ENCODE assay signal across 1 cellular context in genomic region chr17:51122473-51123115, GRCh38.
TF ChIP-seq lines count a peak whose summit lies in the region.

No MANE protein-coding gene starts in this region.

TF ChIP-seq in GM12878, 131 proteins besides CTCF, POLR2A, EP300 and RAD21:
- TF ChIP-seq PKNOX1 (IDR thresholded peaks at IDR 0.05) = peak; percentile 17; the same call in 1 of the 2 replicates
